ENCODE assay signal across 14 cellular contexts in genomic region chr17:78486228-78486802, GRCh38.
DNase-seq lines count a peak whose midpoint lies in the region; ATAC-seq and TF ChIP-seq lines count a peak whose summit lies in the region.
"Had no signal": no experiment of that assay in that cellular context is flagged by ENCODE, and none has a peak within 500 bp of the region (broad histone marks: within the 10 kb centered on the region; RNA-seq: fewer than 3 reads in every experiment).

No MANE protein-coding gene starts in this region.

- no peak for DNase-seq in GM23338 (ENCODE audit: low spot score)
- peak; percentile 45 for DNase-seq in ecto neural progenitor cell (ENCODE audit: low spot score)
- no peak for DNase-seq in neuronal stem cell (ENCODE audit: low spot score)
- no peak for DNase-seq in substantia nigra (lab: John Stamatoyannopoulos, UW)
- no peak for DNase-seq in ascending aorta (ENCODE audit: low spot score in 2 of 2)
- no peak for DNase-seq in stimulated activated naive CD8-positive, alpha-beta T cell treated with anti-CD3 and anti-CD28 coated beads, Interleukin-15, amount 100 ng/mL, for 72 hours
- no peak for DNase-seq in NCI-H187 treated with DMSO at 0.1 percent for 48 hours (lab: John Stamatoyannopoulos, UW)
- DNase-seq: CD8-positive, alpha-beta T cell; COR-L47; DMS153; DMS79 treated with DMSO at 0.1 percent for 48 hours; EL had no signal

- no peaks in the 10 kb centered on the region; the same call in none of the 2 replicates for H4K20me1 ChIP-seq in GM23338 (replicated peaks; ENCODE audit: insufficient read depth)

- H3K14ac ChIP-seq in neuronal stem cell (ENCODE audit: low read length), result no peak overlapping the region

- H3K27ac ChIP-seq in GM23338 (ENCODE audit: low read depth) (no peak overlapping the region), neuronal stem cell (replicated peaks; ENCODE audit: low read length) (no peak overlapping the region), substantia nigra (ENCODE audit: low read depth, low read length, poor library complexity, severe bottlenecking) (peak overlapping the region; percentile 88), ascending aorta (no peak overlapping the region)

- no peak overlapping the region for H2BK15ac ChIP-seq in neuronal stem cell (ENCODE audit: low read length)

- H3K4me3 Mint-ChIP-seq in GM23338, result peak overlapping the region; percentile 2; the same call in 1 of the 3 replicates
- no peak overlapping the region for H3K4me3 Mint-ChIP-seq in stimulated activated naive CD8-positive, alpha-beta T cell treated with anti-CD3 and anti-CD28 coated beads, Interleukin-15, amount 100 ng/mL, for 72 hours
- H3K4me3 Mint-ChIP-seq: CD14-positive monocyte had no signal

- H3K9ac ChIP-seq in neuronal stem cell (ENCODE audit: low read depth, low read length, poor library complexity), result no peak overlapping the region

- H3K9me3 Mint-ChIP-seq in GM23338, result no peaks in the 10 kb centered on the region; the same call in 2 of the 3 replicates
- no peaks in the 10 kb centered on the region for H3K9me3 Mint-ChIP-seq in stimulated activated naive CD8-positive, alpha-beta T cell treated with anti-CD3 and anti-CD28 coated beads, Interleukin-15, amount 100 ng/mL, for 72 hours
- H3K9me3 Mint-ChIP-seq: CD8-positive, alpha-beta T cell had no signal

- no peak overlapping the region for H3K4me2 ChIP-seq in GM23338
- H3K4me2 ChIP-seq in neuronal stem cell (ENCODE audit: insufficient read depth, low read length, poor library complexity, severe bottlenecking), result no peak overlapping the region

- peak overlapping the region; percentile 32 for H2AK5ac ChIP-seq in neuronal stem cell (ENCODE audit: low read depth, low read length)

- ATAC-seq in GM23338, result no peak
- ATAC-seq in stimulated activated naive CD8-positive, alpha-beta T cell treated with anti-CD3 and anti-CD28 coated beads, Interleukin-15, amount 100 ng/mL, for 72 hours, result no peak
- ATAC-seq: A549; CD8-positive, alpha-beta T cell had no signal

- no peak overlapping the region for H2BK120ac ChIP-seq in neuronal stem cell (ENCODE audit: low read depth, low read length)

- H3K23ac ChIP-seq in neuronal stem cell (ENCODE audit: low read depth, low read length, poor library complexity), result peak overlapping the region; percentile 28

- TF ChIP-seq CTCF in GM23338 (conservative IDR thresholded peaks at IDR 0.05; ENCODE audit: low read depth in 2 of 2) (no peak), ascending aorta (IDR thresholded peaks at IDR 0.05) (no peak)

- H4K91ac ChIP-seq in neuronal stem cell (ENCODE audit: low read depth, low read length, poor library complexity), result no peak overlapping the region

- no peak overlapping the region for H2BK5ac ChIP-seq in neuronal stem cell (ENCODE audit: low read length)

- H3K4me1 ChIP-seq in GM23338 (ENCODE audit: insufficient read depth), result peaks cover 4% of the 10 kb centered on the region; the same call in 1 of the 2 replicates
- peaks cover 0 to 8% of the 10 kb centered on the region in 2 donors for H3K4me1 ChIP-seq in neuronal stem cell (ENCODE audit: control insufficient read depth in 2 of 2, insufficient read depth in 1 of 2, low read depth in 1 of 2, low read length in 2 of 2)
- H3K4me1 ChIP-seq in ascending aorta, result no peaks in the 10 kb centered on the region

- 0 out of 2 replicates have a peak, but pooled peaks cover 3% of the 10 kb centered on the region for H3F3A ChIP-seq in GM23338 (replicated peaks; ENCODE audit: low read depth)

- H3K18ac ChIP-seq in neuronal stem cell (ENCODE audit: low read length), result peak overlapping the region; percentile 61

- no peaks in the 10 kb centered on the region; the same call in 2 of the 3 replicates for H3K36me3 Mint-ChIP-seq in GM23338 (ENCODE audit: low read depth)
- H3K36me3 Mint-ChIP-seq: CD14-positive monocyte; CD8-positive, alpha-beta T cell had no signal

- H2BK12ac ChIP-seq in neuronal stem cell (ENCODE audit: low read length), result no peak overlapping the region

- no peaks in the 10 kb centered on the region for H3K9me2 ChIP-seq in GM23338 (ENCODE audit: insufficient read depth)

- no peaks in the 10 kb centered on the region for H3K79me2 ChIP-seq in GM23338 (replicated peaks; ENCODE audit: insufficient read depth)

- intact Hi-C loops in ascending aorta (cut with DNase I), result no loop called here

- no CpG with 5 or more reads among the region's 24 CpGs for WGBS in neuronal stem cell (ENCODE audit: extremely low coverage in 2 of 2, insufficient read length in 2 of 2, insufficient replicate concordance in 1 of 2), 2 donors

- H3K4ac ChIP-seq in neuronal stem cell (ENCODE audit: low read length), result no peak overlapping the region

- peaks cover 1% of the 10 kb centered on the region for H3K79me1 ChIP-seq in neuronal stem cell (ENCODE audit: low read depth, low read length)

- H3K9me3 ChIP-seq in neuronal stem cell (replicated peaks in 1 of 2; ENCODE audit: control insufficient read depth in 2 of 2, insufficient read depth in 1 of 2, low read depth in 1 of 2, low read length in 2 of 2) (no peaks in the 10 kb centered on the region), ascending aorta (no peaks in the 10 kb centered on the region)
- H3K9me3 ChIP-seq: A549 had no signal

- H4K8ac ChIP-seq in neuronal stem cell (ENCODE audit: low read depth, low read length), result no peak overlapping the region

- H2AFZ ChIP-seq in GM23338 (no peak overlapping the region), neuronal stem cell (ENCODE audit: low read length) (no peak overlapping the region)

- no peaks in the 10 kb centered on the region for H3K27me3 ChIP-seq in GM23338 (ENCODE audit: insufficient read depth)
- H3K27me3 ChIP-seq in neuronal stem cell (ENCODE audit: control insufficient read depth in 3 of 3, insufficient read depth in 3 of 3, low read depth in 1 of 3, low read length in 3 of 3), result peaks cover 2 to 81% (median 9%) of the 10 kb centered on the region in 3 experiments
- H3K27me3 ChIP-seq in ascending aorta, result peaks cover 8% of the 10 kb centered on the region

- H3K4me3 ChIP-seq in GM23338, result no peak overlapping the region
- no peak overlapping the region for H3K4me3 ChIP-seq in neuronal stem cell (ENCODE audit: low read length in 2 of 2)
- H3K4me3 ChIP-seq in ascending aorta, result no peak overlapping the region

- peaks cover 18% of the 10 kb centered on the region for H3K27me3 Mint-ChIP-seq in GM23338 (ENCODE audit: insufficient read depth, low read depth, poor library complexity)
- peaks cover 22% of the 10 kb centered on the region for H3K27me3 Mint-ChIP-seq in stimulated activated naive CD8-positive, alpha-beta T cell treated with anti-CD3 and anti-CD28 coated beads, Interleukin-15, amount 100 ng/mL, for 72 hours

- H3K4me1 Mint-ChIP-seq in GM23338, result peaks cover 10% of the 10 kb centered on the region
- peaks cover 17% of the 10 kb centered on the region for H3K4me1 Mint-ChIP-seq in stimulated activated naive CD8-positive, alpha-beta T cell treated with anti-CD3 and anti-CD28 coated beads, Interleukin-15, amount 100 ng/mL, for 72 hours

- H3K36me3 ChIP-seq in GM23338 (ENCODE audit: insufficient read depth) (no peaks in the 10 kb centered on the region), neuronal stem cell (replicated peaks in 1 of 2; ENCODE audit: control insufficient read depth in 2 of 2, insufficient read depth in 2 of 2, low read length in 2 of 2) (no peaks in the 10 kb centered on the region), ascending aorta (no peaks in the 10 kb centered on the region)

- H3K27ac Mint-ChIP-seq in GM23338, result no peak overlapping the region
- H3K27ac Mint-ChIP-seq in stimulated activated naive CD8-positive, alpha-beta T cell treated with anti-CD3 and anti-CD28 coated beads, Interleukin-15, amount 100 ng/mL, for 72 hours, result no peak overlapping the region
- H3K27ac Mint-ChIP-seq: CD14-positive monocyte; CD8-positive, alpha-beta T cell had no signal

TF ChIP-seq in GM23338, 12 proteins besides CTCF, POLR2A, EP300 and RAD21:
- no peak for TF ChIP-seq NANOG (IDR thresholded peaks at IDR 0.05; ENCODE audit: borderline replicate concordance)
